8 cellular contexts compared by ENCODE assay signal in genomic region chr17:28745052-28745776, GRCh38. TPM values are rescaled to one million over a fixed set of nuclear protein-coding genes. Genes with fewer than 3 reads are reported as not detected.
DNase-seq lines count a peak whose midpoint lies in the region; ATAC-seq and TF ChIP-seq lines count a peak whose summit lies in the region.

No MANE protein-coding gene starts in this region.

- peak overlapping the region; percentile 54 for H3K23ac ChIP-seq in mesendoderm (ENCODE audit: low read length)

- H3K4me1 ChIP-seq in mesendoderm (ENCODE audit: control insufficient read depth, low read depth, low read length), result peaks cover 11% of the 10 kb centered on the region
- peaks cover 29% of the 10 kb centered on the region for H3K4me1 ChIP-seq in testis

- peak overlapping the region; percentile 4 for H2AK5ac ChIP-seq in mesendoderm (ENCODE audit: low read length)

- H3K9ac ChIP-seq in mesendoderm (ENCODE audit: low read length), result peak overlapping the region; percentile 91

- WGBS in mesendoderm (ENCODE audit: extremely low coverage, insufficient coverage, low lambda C conversion rate), result no CpG with 5 or more reads among the region's 28 CpGs
- WGBS in testis, 2 donors, result 2 to 3% methylated on average over 19 to 28 of the region's 28 CpGs

- peak overlapping the region; percentile 4 for H2BK120ac ChIP-seq in mesendoderm (ENCODE audit: low read depth, low read length)

- H2BK5ac ChIP-seq in mesendoderm (ENCODE audit: low read length), result peak overlapping the region; percentile 64

- H3K36me3 ChIP-seq in mesendoderm (ENCODE audit: control insufficient read depth, insufficient read depth, low read length) (peaks cover 27% of the 10 kb centered on the region), testis (ENCODE audit: low read depth, missing control alignments) (no peaks in the 10 kb centered on the region)

- intact Hi-C loops in testis (cut with DNase I; ENCODE audit: low total_unique reads), result no loop called here

- TF ChIP-seq CTCF in testis (IDR thresholded peaks at IDR 0.05) (no peak), GM13976 (IDR thresholded peaks at IDR 0.05; ENCODE audit: borderline replicate concordance, control extremely low read depth, extremely low read depth, insufficient read depth, missing control alignments) (no peak)

- H3K9me3 ChIP-seq in testis, result no peaks in the 10 kb centered on the region

- H3K27me3 ChIP-seq in mesendoderm (ENCODE audit: insufficient read depth, low read length, poor library complexity) (no peaks in the 10 kb centered on the region), testis (no peaks in the 10 kb centered on the region)

- no peak overlapping the region for H4K8ac ChIP-seq in mesendoderm (ENCODE audit: low read depth, low read length)

- peak overlapping the region; percentile 94 for H3K56ac ChIP-seq in mesendoderm (ENCODE audit: low read length)

- H3K4me3 ChIP-seq in mesendoderm (ENCODE audit: low read length), result peak overlapping the region; percentile 41
- peak overlapping the region; percentile 76 to 79 for H3K4me3 ChIP-seq in testis

- H3K18ac ChIP-seq in mesendoderm (ENCODE audit: low read length), result peak overlapping the region; percentile 98

- H3K27ac ChIP-seq in mesendoderm (ENCODE audit: low read depth, low read length) (peak overlapping the region; percentile 83), testis (peak overlapping the region; percentile 89 to 97)

- peaks cover 39% of the 10 kb centered on the region for H3K79me2 ChIP-seq in mesendoderm (ENCODE audit: control insufficient read depth, insufficient read depth, low read length)

- no peak overlapping the region for H4K5ac ChIP-seq in mesendoderm (ENCODE audit: low read length)

- TF ChIP-seq POLR2A in testis (IDR thresholded peaks at IDR 0.05), result no peak

- peak overlapping the region; percentile 25 for H3K4ac ChIP-seq in mesendoderm (ENCODE audit: low read depth, low read length)

- in situ Hi-C loops in GM13976 (cut with MboI; ENCODE audit: low sequenced_read_pairs, unreplicated experiment), result loop anchor here (25.0 kb wide), 1 partner anchor 367 kb away; no protein-coding TSS in a partner anchor

- peaks cover 23% of the 10 kb centered on the region for H3K79me1 ChIP-seq in mesendoderm (ENCODE audit: low read length)

- H3K4me2 ChIP-seq in mesendoderm (ENCODE audit: low read length), result peak overlapping the region; percentile 70

- ATAC-seq in SK-N-SH treated with all-trans-retinoic acid at 6 μM for 48 hours (peak; percentile 6), GM21360 (IDR thresholded peaks at IDR 0.05; ENCODE audit: unreplicated experiment) (no peak)

- no peak overlapping the region for H2BK15ac ChIP-seq in mesendoderm (replicated peaks; ENCODE audit: low read depth)

- DNase-seq in COLO668 (lab: John Stamatoyannopoulos, UW; ENCODE audit: unreplicated experiment), result peak; percentile 72
- DNase-seq in HuH-7.5 (ENCODE audit: low spot score), result peak; percentile 58
- DNase-seq in epidermal melanocyte (ENCODE audit: insufficient read length, low spot score), result peak; percentile 51
- peak; percentile 87 for DNase-seq in mesendoderm
- DNase-seq in testis, result peak; percentile 74
- DNase-seq in GM13976 (ENCODE audit: low spot score), result no peak

TF ChIP-seq in SK-N-SH treated with all-trans-retinoic acid at 6 μM for 48 hours, 23 proteins besides CTCF, POLR2A, EP300 and RAD21 (continues in another document):
- TF ChIP-seq ARNTL (CRISPR knock-in tag; IDR thresholded peaks at IDR 0.05; ENCODE audit: borderline replicate concordance, low read depth), result no peak
- TF ChIP-seq CSDC2 (CRISPR knock-in tag; IDR thresholded peaks at IDR 0.05), result no peak
- TF ChIP-seq ZNF565 (CRISPR knock-in tag; conservative IDR thresholded peaks at IDR 0.05; ENCODE audit: low read depth), result no peak
- no peak for TF ChIP-seq CSRNP3 (CRISPR knock-in tag; IDR thresholded peaks at IDR 0.05)
- no peak for TF ChIP-seq ZC3H10 (CRISPR knock-in tag; IDR thresholded peaks at IDR 0.05)
- TF ChIP-seq ZNF70 (CRISPR knock-in tag; IDR thresholded peaks at IDR 0.05), result no peak
- TF ChIP-seq TSHZ2 (CRISPR knock-in tag; IDR thresholded peaks at IDR 0.05), result no peak
- no peak for TF ChIP-seq ZFP3 (CRISPR knock-in tag; IDR thresholded peaks at IDR 0.05)
- TF ChIP-seq SNAI2 (CRISPR knock-in tag; IDR thresholded peaks at IDR 0.05), result no peak
- no peak for TF ChIP-seq PPARA (CRISPR knock-in tag; IDR thresholded peaks at IDR 0.05; ENCODE audit: borderline replicate concordance)
- TF ChIP-seq TOX (CRISPR knock-in tag; IDR thresholded peaks at IDR 0.05; ENCODE audit: borderline replicate concordance), result no peak
- no peak for TF ChIP-seq CREB5 (CRISPR knock-in tag; IDR thresholded peaks at IDR 0.05; ENCODE audit: low read depth)
- no peak for TF ChIP-seq OSR1 (CRISPR knock-in tag; IDR thresholded peaks at IDR 0.05)

RNA-seq across cellular contexts. Expression of gene TRAF4, which starts 1.4 kb away (rescaled TPM):
- 120 TPM for polyA plus RNA-seq in mesendoderm (2013, experiment 1 of 2)
- 122 TPM for polyA plus RNA-seq in mesendoderm (2013, experiment 2 of 2)
- total RNA-seq in testis, result 10 to 100 TPM; 35.3 to 47.2 TPM
- 33.1 TPM for polyA plus RNA-seq in testis (ENCODE audit: insufficient read depth, low read depth, low replicate concordance)

RNA-seq across cellular contexts. Expression of gene NEK8, which starts 16.6 kb away (rescaled TPM):
- polyA plus RNA-seq in mesendoderm (2013, experiment 1 of 2), result 6.8 TPM
- 6.5 TPM for polyA plus RNA-seq in mesendoderm (2013, experiment 2 of 2)
- 10 to 100 TPM; 10.1 to 10.7 TPM for total RNA-seq in testis
- 7.3 TPM for polyA plus RNA-seq in testis (ENCODE audit: insufficient read depth, low read depth, low replicate concordance)

RNA-seq across cellular contexts. Expression of gene TLCD1, which starts 19.2 kb away (rescaled TPM):
- 44.3 TPM for polyA plus RNA-seq in mesendoderm (2013, experiment 1 of 2)
- 46.0 TPM for polyA plus RNA-seq in mesendoderm (2013, experiment 2 of 2)
- total RNA-seq in testis, result 1 to 10 TPM; 4.2 to 8.6 TPM
- 18.0 TPM for polyA plus RNA-seq in testis (ENCODE audit: insufficient read depth, low read depth, low replicate concordance)

RNA-seq across cellular contexts. Expression of gene RPL23A, which starts 25.4 kb away (rescaled TPM):
- polyA plus RNA-seq in mesendoderm (2013, experiment 1 of 2), result 3,789 TPM
- polyA plus RNA-seq in mesendoderm (2013, experiment 2 of 2), result 3,812 TPM
- total RNA-seq in testis, result 100 to 1,000 TPM; 200 to 343 TPM
- polyA plus RNA-seq in testis (ENCODE audit: insufficient read depth, low read depth, low replicate concordance), result 757 TPM

RNA-seq across cellular contexts. Expression of gene RAB34, which starts 27.5 kb away (rescaled TPM):
- 168 TPM for polyA plus RNA-seq in mesendoderm (2013, experiment 1 of 2)
- polyA plus RNA-seq in mesendoderm (2013, experiment 2 of 2), result 165 TPM
- total RNA-seq in testis, result 10 to 100 TPM; 30.4 to 47.3 TPM
- 42.1 TPM for polyA plus RNA-seq in testis (ENCODE audit: insufficient read depth, low read depth, low replicate concordance)
